Comparison of ENCODE assay signal across 10 cellular contexts in genomic region chr2:25960920-25961319, GRCh38. TPM values are rescaled to one million over a fixed set of nuclear protein-coding genes. Genes with fewer than 3 reads are reported as not detected.
DNase-seq lines count a peak whose midpoint lies in the region; ATAC-seq lines count a peak whose summit lies in the region.
"Had no signal": no experiment of that assay in that cellular context is flagged by ENCODE, and none has a peak within 500 bp of the region (broad histone marks: within the 10 kb centered on the region; RNA-seq: fewer than 3 reads in every experiment).

No MANE protein-coding gene starts in this region.

- peak; percentile 28 for ATAC-seq in stimulated activated naive CD8-positive, alpha-beta T cell treated with anti-CD3 and anti-CD28 coated beads, Interleukin-15, Interleukin-2, amounts not matched to agents 100 U/mL and 50 U/mL, for 24 hours
- no peak for ATAC-seq in stimulated activated naive CD8-positive, alpha-beta T cell treated with anti-CD3 and anti-CD28 coated beads, Interleukin-15, amount 100 ng/mL, for 72 hours
- ATAC-seq in left ventricle myocardium superior (peak; percentile 68), GM21737 (IDR thresholded peaks at IDR 0.05; ENCODE audit: unreplicated experiment) (no peak)
- ATAC-seq: activated T-cell treated with anti-CD3 and anti-CD28 coated beads, Interleukin-2, amount 50 U/mL, for 72 hours had no signal

- intact Hi-C loops in left ventricle myocardium superior (cut with micrococcal nuclease) = no loop called here

- H3K4me3 Mint-ChIP-seq in stimulated activated naive CD8-positive, alpha-beta T cell treated with anti-CD3 and anti-CD28 coated beads, Interleukin-15, amount 100 ng/mL, for 72 hours = no peak overlapping the region
- H3K4me3 Mint-ChIP-seq: activated T-cell treated with anti-CD3 and anti-CD28 coated beads, Interleukin-2, amount 50 U/mL, for 72 hours had no signal

- H3K27me3 Mint-ChIP-seq in stimulated activated naive CD8-positive, alpha-beta T cell treated with anti-CD3 and anti-CD28 coated beads, Interleukin-15, amount 100 ng/mL, for 72 hours = no peaks in the 10 kb centered on the region

- H3K4me1 Mint-ChIP-seq in stimulated activated naive CD8-positive, alpha-beta T cell treated with anti-CD3 and anti-CD28 coated beads, Interleukin-15, amount 100 ng/mL, for 72 hours = peaks cover 8% of the 10 kb centered on the region

- H3K9me3 Mint-ChIP-seq in stimulated activated naive CD8-positive, alpha-beta T cell treated with anti-CD3 and anti-CD28 coated beads, Interleukin-15, amount 100 ng/mL, for 72 hours = no peaks in the 10 kb centered on the region
- H3K9me3 Mint-ChIP-seq: activated T-cell treated with anti-CD3 and anti-CD28 coated beads, Interleukin-2, amount 50 U/mL, for 72 hours had no signal

- peak overlapping the region in 1 of 2 donors; percentile 69 for H3K27ac Mint-ChIP-seq in stimulated activated naive CD8-positive, alpha-beta T cell treated with anti-CD3 and anti-CD28 coated beads, Interleukin-15, amount 100 ng/mL, for 72 hours
- H3K27ac Mint-ChIP-seq: activated T-cell treated with anti-CD3 and anti-CD28 coated beads, Interleukin-2, amount 50 U/mL, for 72 hours had no signal

- DNase-seq in stimulated activated naive CD8-positive, alpha-beta T cell treated with anti-CD3 and anti-CD28 coated beads, Interleukin-15, Interleukin-2, amounts not matched to agents 100 U/mL and 50 U/mL, for 24 hours = no peak
- DNase-seq in stimulated activated naive CD8-positive, alpha-beta T cell treated with anti-CD3 and anti-CD28 coated beads, Interleukin-15, amount 100 ng/mL, for 72 hours = no peak
- DNase-seq in UCSD-AML1 (lab: John Stamatoyannopoulos, UW; ENCODE audit: unreplicated experiment) (peak; percentile 49), left ventricle myocardium superior (no peak), NCI-H2107 (lab: John Stamatoyannopoulos, UW) (no peak), NCI-H510A (lab: John Stamatoyannopoulos, UW) (no peak), kidney glomerular epithelial cell (lab: John Stamatoyannopoulos, UW) (no peak)
- DNase-seq: activated T-cell treated with anti-CD3 and anti-CD28 coated beads, Interleukin-2, amount 50 U/mL, for 72 hours; Caco-2 had no signal

RNA-seq across cellular contexts. Expression of gene KIF3C, which starts 21.4 kb away (rescaled TPM):
- total RNA-seq in left ventricle myocardium superior = 3.1 TPM

Comparison
In these comparisons a context has a peak if more than half of its experiments do, and no peak if none do; other contexts are left out.
1. ATAC-seq: peak in stimulated activated naive CD8-positive, alpha-beta T cell treated with anti-CD3 and anti-CD28 coated beads, Interleukin-15, Interleukin-2, amounts not matched to agents 100 U/mL and 50 U/mL, for 24 hours (single experiment) and left ventricle myocardium superior (single experiment); none in stimulated activated naive CD8-positive, alpha-beta T cell treated with anti-CD3 and anti-CD28 coated beads, Interleukin-15, amount 100 ng/mL, for 72 hours (single experiment) and GM21737 (single experiment).